ENCODE assay signal across 12 cellular contexts in genomic region chr2:55054476-55054875, GRCh38. TPM values are rescaled to one million over a fixed set of nuclear protein-coding genes. Genes with fewer than 3 reads are reported as not detected.
A peak's percentile ranks its signal among the peaks of the same experiment; 100 is the strongest.
DNase-seq lines count a peak whose midpoint lies in the region; ATAC-seq, FAIRE-seq and TF ChIP-seq lines count a peak whose summit lies in the region.
"Had no signal": no experiment of that assay in that cellular context is flagged by ENCODE, and none has a peak within 500 bp of the region (broad histone marks: within the 10 kb centered on the region; RNA-seq: fewer than 3 reads in every experiment).

No MANE protein-coding gene starts in this region.

- H3K27me3 Mint-ChIP-seq in T-cell = no peaks in the 10 kb centered on the region

- peak overlapping the region; percentile 82 to 86 for H3K27ac Mint-ChIP-seq in T-cell
- H3K27ac Mint-ChIP-seq: endodermal cell, GM23338 had no signal

- TF ChIP-seq CTCF in GM10266 (IDR thresholded peaks at IDR 0.05; ENCODE audit: control insufficient read depth, insufficient read depth, low read depth, missing control alignments) = no peak

- no peaks in the 10 kb centered on the region for H3K36me3 Mint-ChIP-seq in T-cell
- H3K36me3 Mint-ChIP-seq: immature natural killer cell had no signal

- ATAC-seq in HG03039 (IDR thresholded peaks at IDR 0.05; ENCODE audit: unreplicated experiment) = peak; percentile 20
- ATAC-seq in T-cell (replicated peaks in 1 of 4) = no peak
- no peak for ATAC-seq in HG03457 (IDR thresholded peaks at IDR 0.05; ENCODE audit: unreplicated experiment)
- ATAC-seq: GM23338 had no signal

- H3K4me1 Mint-ChIP-seq in T-cell = peaks cover 34 to 43% (median 36%) of the 10 kb centered on the region in 3 donors

- FAIRE-seq in GM19239 (lab: Jason Lieb, UNC) = peak; percentile 93

- POLR2A ChIA-PET in T-cell (lab: Charles Lee) = interaction anchor here in 1 of 2 donors (1.0 kb wide), 1 partner anchor 119 kb away, joined by 3 read pairs; no protein-coding TSS in a partner anchor

- DNase-seq in GM10266 (ENCODE audit: extremely low spot score) = peak; percentile 29
- DNase-seq in GM19239 (ENCODE audit: insufficient read length, low spot score) = no peak
- DNase-seq in T-cell = peak in 2 of 34 experiments; percentile 5 to 17
- no peak for DNase-seq in NCI-H446 treated with DMSO at 0.1 percent for 48 hours (lab: John Stamatoyannopoulos, UW)
- DNase-seq in islet precursor cell = no peak
- DNase-seq in NCI-H128 (lab: John Stamatoyannopoulos, UW; ENCODE audit: unreplicated experiment) = no peak
- DNase-seq: endodermal cell, immature natural killer cell, SIG-M5 had no signal

- H3K4me3 Mint-ChIP-seq in T-cell = peak overlapping the region; percentile 21 to 37 (median 32)
- H3K4me3 Mint-ChIP-seq: endodermal cell, GM23338 had no signal

- H3K9me3 Mint-ChIP-seq in T-cell = no peaks in the 10 kb centered on the region
- H3K9me3 Mint-ChIP-seq: endodermal cell, GM23338, immature natural killer cell had no signal

- CTCF ChIA-PET in T-cell (lab: Charles Lee) = interaction anchor here (0.6 to 1.3 kb wide), 2 partner anchors 13 to 44 kb away, joined by 3 to 5 read pairs; no protein-coding TSS in a partner anchor

RNA-seq across cellular contexts. Expression of gene RTN4, which starts 4.2 kb away (rescaled TPM):
- 10 to 100 TPM; 66.3 to 77.1 (median 75.4) TPM for total RNA-seq in T-cell
